Comparison of ENCODE assay signal across 8 cellular contexts in genomic region chr7:33128990-33129805, GRCh38. TPM values are rescaled to one million over a fixed set of nuclear protein-coding genes. Genes with fewer than 3 reads are reported as not detected.
DNase-seq lines count a peak whose midpoint lies in the region; ATAC-seq and TF ChIP-seq lines count a peak whose summit lies in the region.

Gene BBS9 (plus strand): TSS chr7:33129564. CDS start chr7:33146253, 16,689 bp downstream.

- peak; percentile 91 for DNase-seq in NCI-H1694 (lab: John Stamatoyannopoulos, UW)
- DNase-seq in left ventricle myocardium superior, result peak; percentile 97
- DNase-seq in progenitor cell of endocrine pancreas (ENCODE audit: low spot score, unreplicated experiment), result peak; percentile 90
- DNase-seq in upper lobe of right lung, result peak; percentile 97

- no peaks in the 10 kb centered on the region for H3K9me3 Mint-ChIP-seq in progenitor cell of endocrine pancreas (ENCODE audit: low read depth)

- intact Hi-C loops in T-helper 1 cell treated with Interleukin-12 subunit alpha and Interleukin-12 subunit beta and Interleukin-4 antibody, amounts not matched to agents 30 ng/mL and 1 ng/mL, for 36 hours (cut with micrococcal nuclease), result loop anchor here (1.0 to 5.0 kb wide), 12 partner anchors 20 to 1908 kb away; partner anchors contain the start of genes AVL9, DPY19L1, FKBP9 and LSM5
- intact Hi-C loops in left ventricle myocardium superior (cut with micrococcal nuclease), result no loop called here
- intact Hi-C loops in upper lobe of right lung (cut with DNase I), result no loop called here

- H3K9me3 ChIP-seq in upper lobe of right lung, result no peaks in the 10 kb centered on the region

- peak within 1 kb of the TSS; percentile 88 for H3K4me3 Mint-ChIP-seq in progenitor cell of endocrine pancreas (ENCODE audit: low read depth)

- ATAC-seq in GM18498 (IDR thresholded peaks at IDR 0.05; ENCODE audit: unreplicated experiment) (peak; percentile 100), HG02885 (IDR thresholded peaks at IDR 0.05; ENCODE audit: poor library complexity, unreplicated experiment) (peak; percentile 100), left ventricle myocardium superior (peak; percentile 99), upper lobe of right lung (peak; percentile 100)

- H3K36me3 ChIP-seq in upper lobe of right lung, result no peaks in the 10 kb centered on the region

- peaks cover 5% of the 10 kb centered on the region for H3K4me1 ChIP-seq in upper lobe of right lung

- H3K27ac Mint-ChIP-seq in progenitor cell of endocrine pancreas, result peak within 1 kb of the TSS; percentile 91

- no peaks in the 10 kb centered on the region for H3K36me3 Mint-ChIP-seq in progenitor cell of endocrine pancreas (ENCODE audit: insufficient read depth)

- TF ChIP-seq CTCF in progenitor cell of endocrine pancreas (IDR thresholded peaks at IDR 0.05; ENCODE audit: unreplicated experiment), result peak; percentile 14
- TF ChIP-seq CTCF in upper lobe of right lung (IDR thresholded peaks at IDR 0.05), result no peak

- H3K27me3 Mint-ChIP-seq in progenitor cell of endocrine pancreas, result no peaks in the 10 kb centered on the region

- no peaks in the 10 kb centered on the region for H3K27me3 ChIP-seq in upper lobe of right lung

- H3K27ac ChIP-seq in angular gyrus (ENCODE audit: low read depth, low read length), result peak within 1 kb of the TSS; percentile 99
- peak within 1 kb of the TSS; percentile 71 for H3K27ac ChIP-seq in upper lobe of right lung

- peaks cover 15% of the 10 kb centered on the region for H3K4me1 Mint-ChIP-seq in progenitor cell of endocrine pancreas (ENCODE audit: low read depth)

- H3K4me3 ChIP-seq in upper lobe of right lung, result peak within 1 kb of the TSS; percentile 71

RNA-seq across cellular contexts. Expression of gene BBS9, which starts in this region (rescaled TPM):
- total RNA-seq in T-helper 1 cell treated with Interleukin-12 subunit alpha and Interleukin-12 subunit beta and Interleukin-4 antibody, amounts not matched to agents 30 ng/mL and 1 ng/mL, for 36 hours, result 10.4 and 11.3 TPM in 2 replicates
- total RNA-seq in left ventricle myocardium superior (9.6 TPM), progenitor cell of endocrine pancreas (22.8 and 25.5 TPM in 2 replicates), upper lobe of right lung (19.6 TPM)

Comparison
In these comparisons a context has a peak if more than half of its experiments do, and no peak if none do; other contexts are left out.
1. Peak in every context shown above with its lines: DNase-seq, ATAC-seq, H3K4me3 ChIP-seq and H3K27ac ChIP-seq.